21 cellular contexts compared by ENCODE assay signal in genomic region chr6:145783796-145784195, GRCh38.
"Had no signal": no experiment of that assay in that cellular context is flagged by ENCODE, and none has a peak within 500 bp of the region (broad histone marks: within the 10 kb centered on the region; RNA-seq: fewer than 3 reads in every experiment).

No MANE protein-coding gene starts in this region.

- H3K27ac ChIP-seq: brain microvascular endothelial cell, coronary artery, esophagus squamous epithelium, spleen, suprapubic skin had no signal

- H3K4me3 Mint-ChIP-seq: activated naive CD8-positive, alpha-beta T cell; activated T-cell treated with anti-CD3 and anti-CD28 coated beads, Interleukin-2, amount 50 U/mL, for 72 hours; central memory CD8-positive, alpha-beta T cell; neural crest cell; stimulated activated naive CD8-positive, alpha-beta T cell treated with anti-CD3 and anti-CD28 coated beads, Interleukin-15, Interleukin-2, amounts not matched to agents 100 ng/mL and 50 ng/mL, for 24 hours had no signal

- H3K27ac Mint-ChIP-seq: activated naive CD8-positive, alpha-beta T cell; activated T-cell treated with anti-CD3 and anti-CD28 coated beads, Interleukin-2, amount 50 U/mL, for 72 hours; stimulated activated naive CD8-positive, alpha-beta T cell treated with anti-CD3 and anti-CD28 coated beads, Interleukin-15, Interleukin-2, amounts not matched to agents 100 ng/mL and 50 ng/mL, for 24 hours had no signal

- FAIRE-seq: keratinocyte had no signal

- H3K36me3 ChIP-seq: brain microvascular endothelial cell had no signal

- H3K4me1 Mint-ChIP-seq: central memory CD8-positive, alpha-beta T cell; neural crest cell had no signal

- H3K27me3 ChIP-seq: brain microvascular endothelial cell, esophagus squamous epithelium, spleen, suprapubic skin had no signal

- H3K27me3 Mint-ChIP-seq: activated naive CD8-positive, alpha-beta T cell; central memory CD8-positive, alpha-beta T cell had no signal

- DNase-seq: activated CD4-positive, alpha-beta T cell treated with anti-CD3 and anti-CD28 coated beads, Interleukin-2, amount 50 U/mL, for 48 hours; activated CD4-positive, CD25-positive, alpha-beta regulatory T cell treated with anti-CD3 and anti-CD28 coated beads, Interleukin-2, amount 50 U/mL, for 72 hours; activated gamma-delta T cell; activated T-cell treated with anti-CD3 and anti-CD28 coated beads, Interleukin-2, amount 50 U/mL, for 72 hours; brain microvascular endothelial cell; effector CD4-positive, alpha-beta T cell; esophagus squamous epithelium; hippocampal formation; midbrain; spleen; trophoblast cell had no signal

- H3K4me3 ChIP-seq: coronary artery, esophagus squamous epithelium, psoas muscle, spleen, suprapubic skin had no signal

- H3K9me3 ChIP-seq: esophagus squamous epithelium, psoas muscle, suprapubic skin had no signal

- ATAC-seq: activated T-cell treated with anti-CD3 and anti-CD28 coated beads, Interleukin-2, amount 50 U/mL, for 72 hours; left lobe of liver; sciatic nerve had no signal

- H3K9me3 Mint-ChIP-seq: central memory CD8-positive, alpha-beta T cell had no signal

- H3K4me1 ChIP-seq: spleen, suprapubic skin had no signal
